In genomic region chr11:134159652-134160051, GRCh38 we compare ENCODE assay signal across 36 cellular contexts.
"Had no signal": no experiment of that assay in that cellular context is flagged by ENCODE, and none has a peak within 500 bp of the region (broad histone marks: within the 10 kb centered on the region; RNA-seq: fewer than 3 reads in every experiment).

No MANE protein-coding gene starts in this region.

- H3K4me3 Mint-ChIP-seq: activated CD4-positive, alpha-beta memory T cell treated with anti-CD3 and anti-CD28 coated beads, Interleukin-2, amount 10 ng/mL, durations not matched to agents 7 days and 5 days; activated CD4-positive, alpha-beta T cell treated with anti-CD3 and anti-CD28 coated beads for 36 hours; activated CD4-positive, alpha-beta T cell treated with anti-CD3 and anti-CD28 coated beads, Interleukin-2, amount 10 ng/mL, durations not matched to agents 7 days and 5 days; activated CD8-positive, alpha-beta memory T cell treated with anti-CD3 and anti-CD28 coated beads, Interleukin-2, amount 10 ng/mL, durations not matched to agents 7 days and 5 days; activated CD8-positive, alpha-beta T cell treated with anti-CD3 and anti-CD28 coated beads, Interleukin-2, amount 10 ng/mL, durations not matched to agents 7 days and 5 days; activated naive CD4-positive, alpha-beta T cell treated with anti-CD3 and anti-CD28 coated beads, Interleukin-2, amount 10 ng/mL, durations not matched to agents 7 days and 5 days; activated naive CD4-positive, alpha-beta T cell treated with anti-CD3 and anti-CD28 coated beads, Interleukin-2, amount 50 U/mL, for 24 hours; activated naive CD8-positive, alpha-beta T cell; activated naive CD8-positive, alpha-beta T cell treated with anti-CD3 and anti-CD28 coated beads, Interleukin-2, amount 10 ng/mL, durations not matched to agents 7 days and 5 days; activated naive CD8-positive, alpha-beta T cell treated with anti-CD3 and anti-CD28 coated beads, Interleukin-2, amount 50 U/mL, for 24 hours; activated T-cell treated with anti-CD3 and anti-CD28 coated beads, Interleukin-2, amount 50 U/mL, for 24 hours; brain; T-helper 1 cell treated with Interleukin-12 subunit alpha and Interleukin-12 subunit beta and Interleukin-4 antibody, amounts not matched to agents 30 μg/mL and 1 μg/mL, for 36 hours; T-helper 2 cell treated with Interferon-gamma antibody and Interleukin-4, amounts not matched to agents 5 μg/mL and 100 μg/mL, for 36 hours; WTC11 had no signal

- H3K27me3 Mint-ChIP-seq: activated CD4-positive, alpha-beta memory T cell treated with anti-CD3 and anti-CD28 coated beads, Interleukin-2, amount 10 ng/mL, durations not matched to agents 7 days and 5 days; activated CD4-positive, alpha-beta T cell treated with anti-CD3 and anti-CD28 coated beads for 36 hours; activated CD4-positive, alpha-beta T cell treated with anti-CD3 and anti-CD28 coated beads, Interleukin-2, amount 10 ng/mL, durations not matched to agents 7 days and 5 days; activated CD8-positive, alpha-beta memory T cell treated with anti-CD3 and anti-CD28 coated beads, Interleukin-2, amount 10 ng/mL, durations not matched to agents 7 days and 5 days; activated naive CD4-positive, alpha-beta T cell treated with anti-CD3 and anti-CD28 coated beads, Interleukin-2, amount 10 ng/mL, durations not matched to agents 7 days and 5 days; activated naive CD4-positive, alpha-beta T cell treated with anti-CD3 and anti-CD28 coated beads, Interleukin-2, amount 50 U/mL, for 24 hours; activated naive CD8-positive, alpha-beta T cell; activated naive CD8-positive, alpha-beta T cell treated with anti-CD3 and anti-CD28 coated beads, Interleukin-2, amount 10 ng/mL, durations not matched to agents 7 days and 5 days; activated naive CD8-positive, alpha-beta T cell treated with anti-CD3 and anti-CD28 coated beads, Interleukin-2, amount 50 U/mL, for 24 hours; activated T-cell treated with anti-CD3 and anti-CD28 coated beads, Interleukin-2, amount 50 U/mL, for 24 hours; brain had no signal

- H3K27me3 ChIP-seq: ascending aorta had no signal

- H3K27ac Mint-ChIP-seq: activated CD4-positive, alpha-beta memory T cell treated with anti-CD3 and anti-CD28 coated beads, Interleukin-2, amount 10 ng/mL, durations not matched to agents 7 days and 5 days; activated CD4-positive, alpha-beta T cell treated with anti-CD3 and anti-CD28 coated beads for 36 hours; activated CD4-positive, alpha-beta T cell treated with anti-CD3 and anti-CD28 coated beads, Interleukin-2, amount 10 ng/mL, durations not matched to agents 7 days and 5 days; activated CD8-positive, alpha-beta memory T cell treated with anti-CD3 and anti-CD28 coated beads, Interleukin-2, amount 10 ng/mL, durations not matched to agents 7 days and 5 days; activated CD8-positive, alpha-beta T cell treated with anti-CD3 and anti-CD28 coated beads, Interleukin-2, amount 10 ng/mL, durations not matched to agents 7 days and 5 days; activated naive CD4-positive, alpha-beta T cell treated with anti-CD3 and anti-CD28 coated beads, Interleukin-2, amount 10 ng/mL, durations not matched to agents 7 days and 5 days; activated naive CD4-positive, alpha-beta T cell treated with anti-CD3 and anti-CD28 coated beads, Interleukin-2, amount 50 U/mL, for 24 hours; activated naive CD8-positive, alpha-beta T cell; activated naive CD8-positive, alpha-beta T cell treated with anti-CD3 and anti-CD28 coated beads, Interleukin-2, amount 10 ng/mL, durations not matched to agents 7 days and 5 days; activated naive CD8-positive, alpha-beta T cell treated with anti-CD3 and anti-CD28 coated beads, Interleukin-2, amount 50 U/mL, for 24 hours; activated T-cell treated with anti-CD3 and anti-CD28 coated beads, Interleukin-2, amount 50 U/mL, for 24 hours; activated T-helper 2 cell treated with anti-CD3 and anti-CD28 coated beads, Interferon-gamma antibody, Interleukin-2, Interleukin-4, amounts not matched to agents 10 μg/mL and 5 μg/mL and 100 μg/mL, durations not matched to agents 14 hours and 24 hours and 36 hours; T-helper 2 cell treated with Interferon-gamma antibody and Interleukin-4, amounts not matched to agents 5 μg/mL and 100 μg/mL, for 36 hours; WTC11 had no signal

- DNase-seq: activated CD4-positive, alpha-beta memory T cell treated with anti-CD3 and anti-CD28 coated beads, Interleukin-2, amount 10 ng/mL, durations not matched to agents 7 days and 5 days; activated CD4-positive, alpha-beta T cell treated with anti-CD3 and anti-CD28 coated beads for 1 hour; activated CD4-positive, alpha-beta T cell treated with anti-CD3 and anti-CD28 coated beads for 36 hours; activated CD4-positive, alpha-beta T cell treated with anti-CD3 and anti-CD28 coated beads for 48 hours; activated CD4-positive, alpha-beta T cell treated with anti-CD3 and anti-CD28 coated beads, Interleukin-2, amount 10 ng/mL, durations not matched to agents 7 days and 5 days; activated CD4-positive, alpha-beta T cell treated with anti-CD3 and anti-CD28 coated beads, Interleukin-2, amount 50 U/mL, for 48 hours; activated CD4-positive, CD25-positive, alpha-beta regulatory T cell; activated CD8-positive, alpha-beta memory T cell treated with anti-CD3 and anti-CD28 coated beads for 24 hours; activated CD8-positive, alpha-beta memory T cell treated with anti-CD3 and anti-CD28 coated beads, Interleukin-2, amount 10 ng/mL, durations not matched to agents 7 days and 5 days; activated CD8-positive, alpha-beta memory T cell treated with anti-CD3 and anti-CD28 coated beads, Interleukin-2, amount 50 U/mL, for 48 hours; activated CD8-positive, alpha-beta T cell treated with anti-CD3 and anti-CD28 coated beads, Interleukin-2, amount 10 ng/mL, durations not matched to agents 7 days and 5 days; activated effector memory CD4-positive, alpha-beta T cell treated with Interleukin-2 at 50 U/mL for 16 hours; activated gamma-delta T cell; activated naive CD4-positive, alpha-beta T cell treated with anti-CD3 and anti-CD28 coated beads, Interleukin-2, amount 10 ng/mL, durations not matched to agents 7 days and 5 days; activated naive CD4-positive, alpha-beta T cell treated with Interleukin-2 at 50 U/mL for 16 hours; activated naive CD8-positive, alpha-beta T cell treated with anti-CD3 and anti-CD28 coated beads, Interleukin-2, amount 10 ng/mL, durations not matched to agents 7 days and 5 days; activated naive CD8-positive, alpha-beta T cell treated with anti-CD3 and anti-CD28 coated beads, Interleukin-2, amount 50 U/mL, for 24 hours; activated T-cell treated with anti-CD3 and anti-CD28 coated beads, Interleukin-2, amount 50 U/mL, for 24 hours; activated T-cell treated with anti-CD3 and anti-CD28 coated beads, Interleukin-2, amount 50 U/mL, for 48 hours; amygdala; anterior cingulate cortex; central memory CD4-positive, alpha-beta T cell; SW 1271; T-helper 1 cell; T-helper 2 cell; T-helper 9 cell; WERI-Rb-1 had no signal

- ATAC-seq: activated CD4-positive, alpha-beta T cell treated with anti-CD3 and anti-CD28 coated beads for 36 hours; activated CD4-positive, CD25-positive, alpha-beta regulatory T cell treated with anti-CD3 and anti-CD28 coated beads, Interleukin-2, amount 50 U/mL, for 24 hours; activated CD8-positive, alpha-beta memory T cell treated with anti-CD3 and anti-CD28 coated beads, Interleukin-2, amount 10 ng/mL, durations not matched to agents 7 days and 5 days; activated CD8-positive, alpha-beta T cell treated with anti-CD3 and anti-CD28 coated beads, Interleukin-2, amount 10 ng/mL, durations not matched to agents 7 days and 5 days; activated naive CD8-positive, alpha-beta T cell treated with anti-CD3 and anti-CD28 coated beads, Interleukin-2, amount 50 U/mL, for 24 hours; WTC11 had no signal

- H3K4me1 Mint-ChIP-seq: activated CD4-positive, alpha-beta memory T cell treated with anti-CD3 and anti-CD28 coated beads, Interleukin-2, amount 10 ng/mL, durations not matched to agents 7 days and 5 days; activated CD4-positive, alpha-beta T cell treated with anti-CD3 and anti-CD28 coated beads for 36 hours; activated CD4-positive, alpha-beta T cell treated with anti-CD3 and anti-CD28 coated beads, Interleukin-2, amount 10 ng/mL, durations not matched to agents 7 days and 5 days; activated CD8-positive, alpha-beta memory T cell treated with anti-CD3 and anti-CD28 coated beads, Interleukin-2, amount 10 ng/mL, durations not matched to agents 7 days and 5 days; activated naive CD4-positive, alpha-beta T cell treated with anti-CD3 and anti-CD28 coated beads, Interleukin-2, amount 10 ng/mL, durations not matched to agents 7 days and 5 days; activated naive CD4-positive, alpha-beta T cell treated with anti-CD3 and anti-CD28 coated beads, Interleukin-2, amount 50 U/mL, for 24 hours; activated naive CD8-positive, alpha-beta T cell treated with anti-CD3 and anti-CD28 coated beads, Interleukin-2, amount 50 U/mL, for 24 hours; brain; WTC11 had no signal

- H3K4me1 ChIP-seq: ascending aorta had no signal

- H3K4me3 ChIP-seq: ascending aorta had no signal

- H3K27ac ChIP-seq: ascending aorta, WERI-Rb-1 had no signal

- H3K9me3 ChIP-seq: ascending aorta had no signal

- H3K9me3 Mint-ChIP-seq: activated CD4-positive, alpha-beta memory T cell treated with anti-CD3 and anti-CD28 coated beads, Interleukin-2, amount 10 ng/mL, durations not matched to agents 7 days and 5 days; activated CD4-positive, alpha-beta T cell treated with anti-CD3 and anti-CD28 coated beads, Interleukin-2, amount 10 ng/mL, durations not matched to agents 7 days and 5 days; activated naive CD4-positive, alpha-beta T cell treated with anti-CD3 and anti-CD28 coated beads, Interleukin-2, amount 50 U/mL, for 24 hours; activated naive CD8-positive, alpha-beta T cell treated with anti-CD3 and anti-CD28 coated beads, Interleukin-2, amount 10 ng/mL, durations not matched to agents 7 days and 5 days; activated naive CD8-positive, alpha-beta T cell treated with anti-CD3 and anti-CD28 coated beads, Interleukin-2, amount 50 U/mL, for 24 hours; activated T-cell treated with anti-CD3 and anti-CD28 coated beads, Interleukin-2, amount 50 U/mL, for 24 hours; T-helper 1 cell treated with Interleukin-12 subunit alpha and Interleukin-12 subunit beta and Interleukin-4 antibody, amounts not matched to agents 30 μg/mL and 1 μg/mL, for 36 hours; T-helper 2 cell treated with Interferon-gamma antibody and Interleukin-4, amounts not matched to agents 5 μg/mL and 100 μg/mL, for 36 hours had no signal
